8 cellular contexts compared by ENCODE assay signal in the genomic region with DNA sequence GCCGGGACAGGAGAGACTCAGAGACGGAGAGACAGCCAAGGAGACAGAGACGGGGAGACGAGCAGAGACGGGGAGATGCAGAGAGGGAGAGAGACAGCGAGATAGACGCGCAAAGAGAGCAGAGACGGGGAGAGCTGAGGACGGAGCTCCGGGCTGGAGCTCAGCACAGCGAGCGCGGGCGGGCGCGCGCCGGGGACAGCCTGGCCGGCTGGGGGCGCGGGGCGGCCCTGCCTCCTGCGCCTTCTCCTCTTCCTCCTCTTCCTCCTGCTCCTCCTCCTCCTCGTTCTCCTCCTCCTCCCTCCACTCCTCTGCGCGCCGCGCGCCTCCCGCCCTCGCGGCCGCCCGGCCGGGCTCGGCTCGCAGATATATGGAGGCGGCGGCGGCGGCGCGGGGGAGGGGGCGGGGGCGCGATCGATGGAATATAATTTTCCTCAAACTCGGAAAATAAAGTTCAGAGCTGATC. TPM values are rescaled to one million over a fixed set of nuclear protein-coding genes. Genes with fewer than 3 reads are reported as not detected.
A peak's percentile ranks its signal among the peaks of the same experiment; 100 is the strongest.
DNase-seq lines count a peak whose midpoint lies in the region; ATAC-seq and TF ChIP-seq lines count a peak whose summit lies in the region.

A gene (minus strand): TSS at position 229 of the 463 bp plus-strand sequence. CDS start 15,530 bp downstream, outside the sequence.

- CTCF ChIA-PET in GM10248 (lab: Yijun Ruan, JAX): interaction anchor here (0.6 to 3.1 kb wide), 5 partner anchors 9 to 59 kb away, joined by 3 to 16 read pairs (median 4); a partner anchor contains a TSS

- no peak within 1 kb of the TSS for H4K5ac ChIP-seq in mesendoderm (ENCODE audit: low read length)

- no peak within 1 kb of the TSS for H2BK120ac ChIP-seq in mesendoderm (ENCODE audit: low read depth, low read length)

- H3K27me3 ChIP-seq in MG63 (peaks cover 65% of the 10 kb centered on the region), mesendoderm (ENCODE audit: insufficient read depth, low read length, poor library complexity) (peaks cover 81% of the 10 kb centered on the region), vagina (peaks cover 43% of the 10 kb centered on the region), uterus (peaks cover 24 to 64% of the 10 kb centered on the region in 2 donors)

- no peak within 1 kb of the TSS for H3K23ac ChIP-seq in mesendoderm (ENCODE audit: low read length)

- DNase-seq in GM10248 (ENCODE audit: extremely low spot score): no peak
- DNase-seq in MG63: peak; percentile 31
- DNase-seq in astrocyte of the hippocampus (ENCODE audit: low read depth, low spot score): peak; percentile 38
- no peak for DNase-seq in mesendoderm
- DNase-seq in vagina (ENCODE audit: extremely low spot score in 2 of 2): no peak
- no peak for DNase-seq in uterus

- H3K4me2 ChIP-seq in mesendoderm (ENCODE audit: low read length): peak within 1 kb of the TSS; percentile 27

- no peaks in the 10 kb centered on the region for H3K79me2 ChIP-seq in mesendoderm (ENCODE audit: control insufficient read depth, insufficient read depth, low read length)

- H3K4me1 ChIP-seq in mesendoderm (ENCODE audit: control insufficient read depth, low read depth, low read length) (peaks cover 2% of the 10 kb centered on the region), vagina (peaks cover 19% of the 10 kb centered on the region), uterus (peaks cover 0 to 11% of the 10 kb centered on the region in 2 donors)

- H3K9me3 ChIP-seq in MG63 (no peaks in the 10 kb centered on the region), vagina (no peaks in the 10 kb centered on the region), uterus (no peaks in the 10 kb centered on the region)

- ATAC-seq in HG02588 (IDR thresholded peaks at IDR 0.05; ENCODE audit: unreplicated experiment) (no peak), HG03159 (IDR thresholded peaks at IDR 0.05; ENCODE audit: unreplicated experiment) (no peak)

- POLR2A ChIA-PET in GM10248 (lab: Yijun Ruan, JAX): interaction anchor here (1.1 kb wide), 1 partner anchor 41 kb away, joined by 4 read pairs; no protein-coding TSS in a partner anchor

- intact Hi-C loops in vagina (cut with DNase I): no loop called here
- intact Hi-C loops in uterus (cut with DNase I; ENCODE audit: low total_unique reads): no loop called here

- peak; percentile 18 for TF ChIP-seq CTCF in GM10248 (IDR thresholded peaks at IDR 0.05; ENCODE audit: control extremely low read depth, extremely low read depth, low read depth, missing control alignments)
- no peak for TF ChIP-seq CTCF in vagina (IDR thresholded peaks at IDR 0.05)
- TF ChIP-seq CTCF in uterus (IDR thresholded peaks at IDR 0.05): no peak

- H3K4me3 ChIP-seq in MG63 (no peak within 1 kb of the TSS; the same call in 1 of the 2 replicates), mesendoderm (ENCODE audit: low read length) (no peak within 1 kb of the TSS), vagina (peak within 1 kb of the TSS; percentile 36 to 50), uterus (peak within 1 kb of the TSS in 1 of 2 donors; percentile 12)

- no peak within 1 kb of the TSS for H2BK15ac ChIP-seq in mesendoderm (replicated peaks; ENCODE audit: low read depth)

- H3K9ac ChIP-seq in mesendoderm (ENCODE audit: low read length): no peak within 1 kb of the TSS

- no peak within 1 kb of the TSS for H2BK5ac ChIP-seq in mesendoderm (ENCODE audit: low read length)

- TF ChIP-seq POLR2A in vagina (IDR thresholded peaks at IDR 0.05): no peak
- no peak for TF ChIP-seq POLR2A in uterus (IDR thresholded peaks at IDR 0.05)

- peak within 1 kb of the TSS; percentile 31 for H3K56ac ChIP-seq in mesendoderm (ENCODE audit: low read length)

- no peak within 1 kb of the TSS for H3K27ac ChIP-seq in mesendoderm (ENCODE audit: low read depth, low read length)
- no peak within 1 kb of the TSS for H3K27ac ChIP-seq in vagina
- no peak within 1 kb of the TSS for H3K27ac ChIP-seq in uterus

- H4K8ac ChIP-seq in mesendoderm (ENCODE audit: low read depth, low read length): no peak within 1 kb of the TSS

- WGBS in mesendoderm (ENCODE audit: extremely low coverage, insufficient coverage, low lambda C conversion rate): no CpG with 5 or more reads among the region's 49 CpGs

- H3K4ac ChIP-seq in mesendoderm (ENCODE audit: low read depth, low read length): no peak within 1 kb of the TSS

- H3K36me3 ChIP-seq in MG63 (no peaks in the 10 kb centered on the region), mesendoderm (ENCODE audit: control insufficient read depth, insufficient read depth, low read length) (no peaks in the 10 kb centered on the region), vagina (no peaks in the 10 kb centered on the region), uterus (no peaks in the 10 kb centered on the region)

- no peak within 1 kb of the TSS for H3K18ac ChIP-seq in mesendoderm (ENCODE audit: low read length)

- no peak within 1 kb of the TSS for H2AK5ac ChIP-seq in mesendoderm (ENCODE audit: low read length)

- no peaks in the 10 kb centered on the region for H3K79me1 ChIP-seq in mesendoderm (ENCODE audit: low read length)

RNA-seq across cellular contexts. Expression of the gene that starts here (rescaled TPM):
- not detected in 2 replicates for total RNA-seq in MG63 (2014; rRNA removed; shearing (Covaris generic); ENCODE audit: low replicate concordance)
- polyA plus RNA-seq in mesendoderm (2013, experiment 1 of 2): not detected
- not detected for polyA plus RNA-seq in mesendoderm (2013, experiment 2 of 2)
- 0.49 TPM for total RNA-seq in vagina
- total RNA-seq in uterus: 1 to 10 TPM in 1 of 4 donors, not detected in 3; 1.7 TPM

Comparison
In these comparisons a context has a peak if more than half of its experiments do, and no peak if none do; other contexts are left out.
1. Peak in DNase-seq in MG63; RNA of the gene not detected or under 1 TPM.
2. H3K4me3 ChIP-seq: peak in vagina (2 of 2); none in MG63 (single experiment) and mesendoderm (single experiment).